Comparison of ENCODE assay signal across 8 cellular contexts in the genomic region with DNA sequence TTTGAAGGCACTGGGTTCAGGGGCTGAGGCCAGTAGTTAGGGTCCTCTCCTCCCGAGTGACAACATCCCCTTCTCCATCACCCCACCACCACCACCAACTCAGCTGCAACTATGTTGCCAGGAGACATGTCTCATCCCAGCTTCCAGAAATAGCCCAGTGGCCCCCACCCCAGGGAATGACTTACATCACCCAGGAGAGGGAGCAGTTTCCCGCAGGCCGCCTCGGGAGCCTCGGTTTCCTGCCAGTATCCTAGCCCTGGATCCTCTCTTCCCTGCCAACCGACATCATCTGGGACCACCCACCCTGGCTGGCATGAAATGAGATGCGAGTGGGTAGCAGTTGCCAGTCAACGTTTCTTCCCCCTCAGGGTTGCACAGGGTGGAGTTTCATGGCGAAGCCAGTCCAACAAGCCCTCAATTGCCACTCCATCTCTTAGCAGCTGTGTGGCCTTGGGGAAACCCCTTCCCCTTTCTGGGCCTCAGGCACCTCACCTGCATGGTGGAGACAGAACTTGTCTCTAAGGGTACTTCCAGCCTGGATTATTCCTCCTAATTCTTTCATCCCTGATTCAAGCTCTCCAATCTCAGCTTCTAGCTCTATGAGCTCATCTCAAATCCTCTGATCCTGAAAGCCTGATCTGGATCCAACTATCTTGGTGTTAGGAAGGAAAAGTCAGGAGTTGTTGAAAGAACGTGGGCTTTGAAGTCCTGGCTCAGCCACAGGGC. TPM values are rescaled to one million over a fixed set of nuclear protein-coding genes. Genes with fewer than 3 reads are reported as not detected.
DNase-seq lines count a peak whose midpoint lies in the region; ATAC-seq, FAIRE-seq and TF ChIP-seq lines count a peak whose summit lies in the region.

No MANE protein-coding gene starts in this region.

- H3K27ac ChIP-seq in caudate nucleus (ENCODE audit: low read depth, low read length) (peak overlapping the region; percentile 91), left lung (peak overlapping the region; percentile 16 to 44)

- no peaks in the 10 kb centered on the region for H3K9me3 Mint-ChIP-seq in activated CD4-positive, alpha-beta T cell treated with anti-CD3 and anti-CD28 coated beads, Interleukin-2, amount 10 ng/mL, durations not matched to agents 7 days and 5 days

- DNase-seq in NCI-H526 treated with DMSO at 0.1 percent for 48 hours (lab: John Stamatoyannopoulos, UW) (peak; percentile 20), caudate nucleus (lab: John Stamatoyannopoulos, UW) (peak in 59 of 61 donors; percentile 45 to 96 (median 81)), left lung (peak in 1 of 2 donors; percentile 67), superior temporal gyrus (ENCODE audit: extremely low spot score) (peak; percentile 90), RPMI8226 (no peak), GM12892 (ENCODE audit: insufficient read length) (no peak)
- no peak for DNase-seq in activated CD4-positive, alpha-beta T cell treated with anti-CD3 and anti-CD28 coated beads, Interleukin-2, amount 10 ng/mL, durations not matched to agents 7 days and 5 days

- POLR2A ChIA-PET in activated CD4-positive, alpha-beta T cell treated with anti-CD3 and anti-CD28 coated beads, Interleukin-2, amount 10 ng/mL, durations not matched to agents 7 days and 5 days (lab: Charles Lee): interaction anchor here (0.6 to 1.4 kb wide), 3 partner anchors 9 to 45 kb away, joined by 3 to 6 read pairs (median 3); a partner anchor contains a TSS

- H3K4me1 Mint-ChIP-seq in activated CD4-positive, alpha-beta T cell treated with anti-CD3 and anti-CD28 coated beads, Interleukin-2, amount 10 ng/mL, durations not matched to agents 7 days and 5 days: peaks cover 41% of the 10 kb centered on the region

- no peak; the same call in 1 of the 2 replicates for TF ChIP-seq POLR2A in GM12892 (IDR thresholded peaks at IDR 0.05; ENCODE audit: low read depth, low read length)

- H3K27me3 Mint-ChIP-seq in activated CD4-positive, alpha-beta T cell treated with anti-CD3 and anti-CD28 coated beads, Interleukin-2, amount 10 ng/mL, durations not matched to agents 7 days and 5 days: no peaks in the 10 kb centered on the region

- no peak overlapping the region for H3K27ac Mint-ChIP-seq in activated CD4-positive, alpha-beta T cell treated with anti-CD3 and anti-CD28 coated beads, Interleukin-2, amount 10 ng/mL, durations not matched to agents 7 days and 5 days

- no peak for ATAC-seq in left lung

- CTCF ChIA-PET in activated CD4-positive, alpha-beta T cell treated with anti-CD3 and anti-CD28 coated beads, Interleukin-2, amount 10 ng/mL, durations not matched to agents 7 days and 5 days (lab: Charles Lee): interaction anchor here (0.6 to 1.9 kb wide), 4 partner anchors 12 to 50 kb away, joined by 3 to 10 read pairs (median 4); no protein-coding TSS in a partner anchor

- no peaks in the 10 kb centered on the region for H3K9me3 ChIP-seq in left lung

- peaks cover 0 to 23% of the 10 kb centered on the region in 2 donors for H3K36me3 ChIP-seq in left lung

- peaks cover 2% of the 10 kb centered on the region for H3K36me3 Mint-ChIP-seq in activated CD4-positive, alpha-beta T cell treated with anti-CD3 and anti-CD28 coated beads, Interleukin-2, amount 10 ng/mL, durations not matched to agents 7 days and 5 days (ENCODE audit: low read depth)

- peak; percentile 37 to 41 for TF ChIP-seq CTCF in left lung (IDR thresholded peaks at IDR 0.05)

- H3K4me3 Mint-ChIP-seq in activated CD4-positive, alpha-beta T cell treated with anti-CD3 and anti-CD28 coated beads, Interleukin-2, amount 10 ng/mL, durations not matched to agents 7 days and 5 days: no peak overlapping the region

- no peaks in the 10 kb centered on the region for H3K27me3 ChIP-seq in left lung

- H3K4me3 ChIP-seq in left lung: no peak overlapping the region

- peak; percentile 83 for FAIRE-seq in G401.6 (lab: Jason Lieb, UNC)
- FAIRE-seq in GM12892 (lab: Jason Lieb, UNC): no peak

- peaks cover 21 to 47% of the 10 kb centered on the region in 2 donors for H3K4me1 ChIP-seq in left lung

- intact Hi-C loops in left lung (cut with DNase I): no loop called here

RNA-seq across cellular contexts. Expression of a gene that starts 3.9 kb away (rescaled TPM):
- total RNA-seq in left lung: 10 to 100 TPM; 33.4 to 40.3 TPM
- total RNA-seq in activated CD4-positive, alpha-beta T cell treated with anti-CD3 and anti-CD28 coated beads, Interleukin-2, amount 10 ng/mL, durations not matched to agents 7 days and 5 days: 10 to 100 TPM; 42.7 to 53.4 TPM
- polyA plus RNA-seq in GM12892 (2012; ENCODE audit: missing spikeins): 21.9 TPM

RNA-seq across cellular contexts. Expression of a gene that starts 8.6 kb away (rescaled TPM):
- 10 to 100 TPM; 47.0 to 55.0 TPM for total RNA-seq in left lung
- total RNA-seq in activated CD4-positive, alpha-beta T cell treated with anti-CD3 and anti-CD28 coated beads, Interleukin-2, amount 10 ng/mL, durations not matched to agents 7 days and 5 days: 10 to 100 TPM; 56.5 to 57.9 TPM
- polyA plus RNA-seq in GM12892 (2012; ENCODE audit: missing spikeins): 10.6 TPM

RNA-seq across cellular contexts. Expression of a gene that starts 22.7 kb away (rescaled TPM):
- total RNA-seq in left lung: 10 to 100 TPM; 59.8 to 76.1 TPM
- 10 to 100 TPM; 69.3 to 81.0 TPM for total RNA-seq in activated CD4-positive, alpha-beta T cell treated with anti-CD3 and anti-CD28 coated beads, Interleukin-2, amount 10 ng/mL, durations not matched to agents 7 days and 5 days
- polyA plus RNA-seq in GM12892 (2012; ENCODE audit: missing spikeins): 6.1 TPM

RNA-seq across cellular contexts. Expression of a gene that starts 26.2 kb away (rescaled TPM):
- 10 to 100 TPM; 11.5 to 12.7 TPM for total RNA-seq in left lung
- 10 to 100 TPM; 18.0 to 18.5 TPM for total RNA-seq in activated CD4-positive, alpha-beta T cell treated with anti-CD3 and anti-CD28 coated beads, Interleukin-2, amount 10 ng/mL, durations not matched to agents 7 days and 5 days
- 3.5 TPM for polyA plus RNA-seq in GM12892 (2012; ENCODE audit: missing spikeins)

RNA-seq across cellular contexts. Expression of a gene that starts 28.8 kb away (rescaled TPM):
- total RNA-seq in left lung: 10 to 100 TPM; 22.7 to 34.8 TPM
- 10 to 100 TPM; 37.2 to 42.4 TPM for total RNA-seq in activated CD4-positive, alpha-beta T cell treated with anti-CD3 and anti-CD28 coated beads, Interleukin-2, amount 10 ng/mL, durations not matched to agents 7 days and 5 days
- polyA plus RNA-seq in GM12892 (2012; ENCODE audit: missing spikeins): 11.7 TPM

Comparison
In these comparisons a context has a peak if more than half of its experiments do, and no peak if none do; other contexts are left out.
1. DNase-seq: peak in NCI-H526 treated with DMSO at 0.1 percent for 48 hours (single experiment), caudate nucleus (59 of 61) and superior temporal gyrus (single experiment); none in activated CD4-positive, alpha-beta T cell treated with anti-CD3 and anti-CD28 coated beads, Interleukin-2, amount 10 ng/mL, durations not matched to agents 7 days and 5 days (single experiment), RPMI8226 (single experiment) and GM12892 (single experiment).